ENCODE assay signal across 8 cellular contexts in genomic region chr22:39530692-39531331, GRCh38. TPM values are rescaled to one million over a fixed set of nuclear protein-coding genes. Genes with fewer than 3 reads are reported as not detected.
A peak's percentile ranks its signal among the peaks of the same experiment; 100 is the strongest.
DNase-seq lines count a peak whose midpoint lies in the region; ATAC-seq and TF ChIP-seq lines count a peak whose summit lies in the region.

No MANE protein-coding gene starts in this region.

- CTCF ChIA-PET in activated CD8-positive, alpha-beta T cell treated with anti-CD3 and anti-CD28 coated beads for 36 hours (lab: Charles Lee) = interaction anchor here (0.8 to 11.1 kb wide), 11 partner anchors 8 to 509 kb away, joined by 3 to 323 read pairs (median 6); partner anchors contain the start of genes ATF4 and MIEF1

- peak overlapping the region; percentile 55 for H3K27ac Mint-ChIP-seq in activated CD8-positive, alpha-beta T cell treated with anti-CD3 and anti-CD28 coated beads for 36 hours

- ATAC-seq in activated CD8-positive, alpha-beta T cell treated with anti-CD3 and anti-CD28 coated beads for 36 hours = no peak
- ATAC-seq in HG02763 (IDR thresholded peaks at IDR 0.05; ENCODE audit: unreplicated experiment) (no peak), HG02973 (IDR thresholded peaks at IDR 0.05; ENCODE audit: unreplicated experiment) (no peak)

- DNase-seq in COR-L47 (lab: John Stamatoyannopoulos, UW) = peak; percentile 55
- DNase-seq in KBM-7 = peak; percentile 66
- DNase-seq in activated CD8-positive, alpha-beta T cell treated with anti-CD3 and anti-CD28 coated beads for 36 hours = peak; percentile 48
- peak; percentile 45 for DNase-seq in iris pigment epithelial cell (ENCODE audit: low read depth)
- DNase-seq in inferior parietal cortex (ENCODE audit: extremely low spot score) = no peak
- DNase-seq in NCI-H748 treated with DMSO at 0.1 percent for 48 hours (lab: John Stamatoyannopoulos, UW) = no peak

- in situ Hi-C loops in KBM-7 (cut with MboI; ENCODE audit: low pct_unique_long_range_greater_than_20kb, low sequenced_read_pairs) = loop anchor here (25.0 kb wide), 1 partner anchor 806 kb away; the partner anchor contains the start of gene ADSL

- H3K27me3 Mint-ChIP-seq in activated CD8-positive, alpha-beta T cell treated with anti-CD3 and anti-CD28 coated beads for 36 hours = no peaks in the 10 kb centered on the region

- peak; percentile 23 for TF ChIP-seq CTCF in activated CD8-positive, alpha-beta T cell treated with anti-CD3 and anti-CD28 coated beads for 36 hours (IDR thresholded peaks at IDR 0.05)

- peak overlapping the region; percentile 86 for H3K4me3 Mint-ChIP-seq in activated CD8-positive, alpha-beta T cell treated with anti-CD3 and anti-CD28 coated beads for 36 hours

- POLR2A ChIA-PET in activated CD8-positive, alpha-beta T cell treated with anti-CD3 and anti-CD28 coated beads for 36 hours (lab: Charles Lee) = interaction anchor here (0.7 to 13.6 kb wide), 8 partner anchors 16 to 309 kb away, joined by 3 to 234 read pairs (median 8); partner anchors contain the start of genes ATF4, MIEF1 and RPL3

- peaks cover 60% of the 10 kb centered on the region for H3K4me1 Mint-ChIP-seq in activated CD8-positive, alpha-beta T cell treated with anti-CD3 and anti-CD28 coated beads for 36 hours (ENCODE audit: low read depth)

- no peaks in the 10 kb centered on the region for H3K9me3 Mint-ChIP-seq in activated CD8-positive, alpha-beta T cell treated with anti-CD3 and anti-CD28 coated beads for 36 hours

- peaks cover 42% of the 10 kb centered on the region for H3K36me3 Mint-ChIP-seq in activated CD8-positive, alpha-beta T cell treated with anti-CD3 and anti-CD28 coated beads for 36 hours (ENCODE audit: low read depth)

- intact Hi-C loops in activated CD8-positive, alpha-beta T cell treated with anti-CD3 and anti-CD28 coated beads for 36 hours (cut with micrococcal nuclease) = loop anchor here (5.0 kb wide), 2 partner anchors 34 to 381 kb away; no protein-coding TSS in a partner anchor

RNA-seq across cellular contexts. Expression of gene RPS19BP1, which starts 1.7 kb away (rescaled TPM):
- 10 to 100 TPM; 68.5 to 71.7 TPM for total RNA-seq in activated CD8-positive, alpha-beta T cell treated with anti-CD3 and anti-CD28 coated beads for 36 hours

RNA-seq across cellular contexts. Expression of gene ATF4, which starts 10.4 kb away (rescaled TPM):
- 100 to 1,000 TPM; 518 to 536 TPM for total RNA-seq in activated CD8-positive, alpha-beta T cell treated with anti-CD3 and anti-CD28 coated beads for 36 hours

RNA-seq across cellular contexts. Expression of gene MIEF1, which starts 28.7 kb away (rescaled TPM):
- total RNA-seq in activated CD8-positive, alpha-beta T cell treated with anti-CD3 and anti-CD28 coated beads for 36 hours = 10 to 100 TPM; 48.2 to 51.1 TPM

RNA-seq across cellular contexts. Expression of gene CACNA1I, which starts 39.7 kb away (rescaled TPM):
- total RNA-seq in activated CD8-positive, alpha-beta T cell treated with anti-CD3 and anti-CD28 coated beads for 36 hours = under 1 TPM; 0.07 to 0.09 TPM

Comparison
In these comparisons a context has a peak if more than half of its experiments do, and no peak if none do; other contexts are left out.
1. DNase-seq: peak in COR-L47 (single experiment), KBM-7 (single experiment), activated CD8-positive, alpha-beta T cell treated with anti-CD3 and anti-CD28 coated beads for 36 hours (single experiment) and iris pigment epithelial cell (single experiment); none in inferior parietal cortex (single experiment) and NCI-H748 treated with DMSO at 0.1 percent for 48 hours (single experiment).